18 cellular contexts compared by ENCODE assay signal in the genomic region with DNA sequence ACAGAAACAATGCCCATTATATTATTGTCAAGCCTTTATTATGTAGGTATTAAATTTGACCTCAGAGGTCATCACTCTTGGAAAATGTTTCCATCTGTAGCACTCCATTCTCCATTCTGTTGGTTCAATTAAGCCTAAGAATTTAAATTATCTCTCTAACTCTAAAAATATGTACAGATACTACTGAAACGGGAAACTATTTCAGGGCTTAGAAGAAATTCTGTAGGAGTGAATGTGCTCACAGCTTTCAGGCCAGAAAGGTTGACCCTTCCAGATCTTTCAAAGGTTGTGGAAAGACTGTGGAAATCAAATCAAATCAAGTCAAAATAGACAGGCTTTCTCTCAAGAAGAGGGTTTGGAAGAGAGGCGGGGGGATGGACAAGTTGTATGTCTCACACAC.
DNase-seq lines count a peak whose midpoint lies in the region; ATAC-seq, FAIRE-seq and TF ChIP-seq lines count a peak whose summit lies in the region.
"Had no signal": no experiment of that assay in that cellular context is flagged by ENCODE, and none has a peak within 500 bp of the region (broad histone marks: within the 10 kb centered on the region; RNA-seq: fewer than 3 reads in every experiment).

No MANE protein-coding gene starts in this region.

- BruUV-seq in endothelial cell of umbilical vein (replicated peaks; lab: Mats Ljungman, UMichigan), result no TSS peak

- H2AFZ ChIP-seq in Loucy (ENCODE audit: low read length) (no peak overlapping the region; the same call in 1 of the 2 replicates), endothelial cell of umbilical vein (ENCODE audit: low read depth, low read length) (no peak overlapping the region), smooth muscle cell (ENCODE audit: low read depth) (no peak overlapping the region)

- CTCF ChIA-PET in endothelial cell of umbilical vein (lab: Charles Lee), result interaction anchor here (1.4 to 1.6 kb wide), 2 partner anchors 10 kb away, joined by 3 to 9 read pairs; no protein-coding TSS in a partner anchor

- H3K4me2 ChIP-seq in Loucy (ENCODE audit: low read depth, low read length, poor library complexity, severe bottlenecking) (peak overlapping the region; percentile 46), endothelial cell of umbilical vein (ENCODE audit: insufficient read depth, low read length) (no peak overlapping the region), smooth muscle cell (peak overlapping the region; percentile 3)
- H3K4me2 ChIP-seq: BLaER1 treated with 17β-estradiol and CSF1 and Interleukin-3, amounts not matched to agents 10 nM and 100 nM had no signal

- H3K4me3 ChIP-seq in Loucy (ENCODE audit: low read length, poor library complexity, severe bottlenecking) (no peak overlapping the region), adipocyte (ENCODE audit: low read length) (no peak overlapping the region), endothelial cell of umbilical vein (replicated peaks in 1 of 3; ENCODE audit: insufficient read depth in 1 of 3, low read depth in 1 of 3, low read length in 3 of 3) (no peak overlapping the region), smooth muscle cell (no peak overlapping the region)
- H3K4me3 ChIP-seq: BLaER1 treated with 17β-estradiol and CSF1 and Interleukin-3, amounts not matched to agents 10 nM and 100 nM had no signal

- DNase-seq in adipocyte (ENCODE audit: low read depth) (peak; percentile 23), endothelial cell of umbilical vein (ENCODE audit: low read depth, low spot score) (peak; percentile 34), smooth muscle cell (lab: John Stamatoyannopoulos, UW; ENCODE audit: unreplicated experiment) (no peak), ecto neural progenitor cell (ENCODE audit: low spot score) (no peak)
- DNase-seq: CD4-positive, CD25-positive, alpha-beta regulatory T cell; CD8-positive, alpha-beta memory T cell; COR-L47; DMS 273 treated with DMSO at 0.1 percent for 48 hours; DMS53; GDM1; H9 had no signal

- H3K4me1 ChIP-seq in Loucy (ENCODE audit: insufficient read depth, low read length, poor library complexity, severe bottlenecking), result peaks cover 27% of the 10 kb centered on the region
- H3K4me1 ChIP-seq in adipocyte (ENCODE audit: control insufficient read depth, insufficient read depth, low read length), result peaks cover 8% of the 10 kb centered on the region
- peaks cover 3% of the 10 kb centered on the region for H3K4me1 ChIP-seq in endothelial cell of umbilical vein (ENCODE audit: control insufficient read depth, extremely low read depth, insufficient read depth, low read length)
- H3K4me1 ChIP-seq in smooth muscle cell (ENCODE audit: low read depth), result peaks cover 5% of the 10 kb centered on the region

- no peaks in the 10 kb centered on the region for H3K9me3 ChIP-seq in Loucy (ENCODE audit: insufficient read depth, low read depth, low read length)
- no peaks in the 10 kb centered on the region for H3K9me3 ChIP-seq in adipocyte (ENCODE audit: control insufficient read depth, low read length)
- H3K9me3 ChIP-seq in endothelial cell of umbilical vein (replicated peaks; ENCODE audit: control insufficient read depth, insufficient read depth, low read length), result no peaks in the 10 kb centered on the region
- no peaks in the 10 kb centered on the region for H3K9me3 ChIP-seq in smooth muscle cell (replicated peaks; ENCODE audit: low read depth)

- H3F3A ChIP-seq in Loucy (ENCODE audit: low read depth) (no peaks in the 10 kb centered on the region), smooth muscle cell (ENCODE audit: low read depth) (no peaks in the 10 kb centered on the region)

- H3K79me2 ChIP-seq in Loucy (ENCODE audit: insufficient read depth, low read length) (no peaks in the 10 kb centered on the region), endothelial cell of umbilical vein (ENCODE audit: control insufficient read depth, insufficient read depth, low read length) (no peaks in the 10 kb centered on the region), smooth muscle cell (ENCODE audit: low read depth) (no peaks in the 10 kb centered on the region)

- H3K9me1 ChIP-seq in endothelial cell of umbilical vein (replicated peaks; ENCODE audit: control insufficient read depth, extremely low read depth, insufficient read depth, low read length), result no peaks in the 10 kb centered on the region

- FAIRE-seq in endothelial cell of umbilical vein (lab: Jason Lieb, UNC), result peak; percentile 37
- FAIRE-seq: GM12892, GM18507, H1 had no signal

- ATAC-seq in GM21619 (IDR thresholded peaks at IDR 0.05; ENCODE audit: unreplicated experiment), result no peak
- ATAC-seq in GM21526 (IDR thresholded peaks at IDR 0.05; ENCODE audit: low FRiP score, unreplicated experiment), result no peak

- WGBS in smooth muscle cell (ENCODE audit: low lambda C conversion rate), result 33% methylated on average over 2 of the region's 2 CpGs

- H3K9me2 ChIP-seq in Loucy (replicated peaks; ENCODE audit: low read depth, low read length), result no peaks in the 10 kb centered on the region

- no peak for TF ChIP-seq POLR2A in endothelial cell of umbilical vein (IDR thresholded peaks at IDR 0.05; ENCODE audit: low read depth, low read length)

- intact Hi-C loops in endothelial cell of umbilical vein (cut with micrococcal nuclease), result no loop called here

- H3K9ac ChIP-seq in Loucy (ENCODE audit: low read depth, low read length, poor library complexity, severe bottlenecking), result peak overlapping the region; percentile 31
- H3K9ac ChIP-seq in adipocyte (ENCODE audit: low read length), result no peak overlapping the region
- no peak overlapping the region for H3K9ac ChIP-seq in endothelial cell of umbilical vein (replicated peaks; ENCODE audit: extremely low read depth, insufficient read depth, low read length)
- H3K9ac ChIP-seq in smooth muscle cell (ENCODE audit: low read depth), result no peak overlapping the region
- H3K9ac ChIP-seq: BLaER1 treated with 17β-estradiol and CSF1 and Interleukin-3, amounts not matched to agents 10 nM and 100 nM had no signal

- no peak for TF ChIP-seq CTCF in Loucy (conservative IDR thresholded peaks at IDR 0.05; ENCODE audit: low read length)
- no peak for TF ChIP-seq CTCF in endothelial cell of umbilical vein (IDR thresholded peaks at IDR 0.05; ENCODE audit: extremely low read depth in 1 of 2, insufficient read depth in 1 of 2, low read depth in 1 of 2, low read length in 2 of 2)
- TF ChIP-seq CTCF in smooth muscle cell (IDR thresholded peaks at IDR 0.05; ENCODE audit: borderline replicate concordance, insufficient read depth, poor library complexity, severe bottlenecking), result no peak

- dilution Hi-C loops in endothelial cell of umbilical vein (cut with MboI; ENCODE audit: extremely low pct_ligation_motif_present, low sequenced_read_pairs), result no loop called here

- POLR2A ChIA-PET in endothelial cell of umbilical vein (lab: Charles Lee), result no interaction called here

- H3K27me3 ChIP-seq in Loucy (ENCODE audit: insufficient read depth, low read length, poor library complexity, severe bottlenecking), result no peaks in the 10 kb centered on the region
- peaks cover 6% of the 10 kb centered on the region for H3K27me3 ChIP-seq in adipocyte (replicated peaks; ENCODE audit: control insufficient read depth, insufficient read depth, low read length)
- H3K27me3 ChIP-seq in endothelial cell of umbilical vein (ENCODE audit: control insufficient read depth in 2 of 2, insufficient read depth in 2 of 2, low read length in 2 of 2), result peaks cover under 1 to 8% of the 10 kb centered on the region in 2 experiments
- no peaks in the 10 kb centered on the region for H3K27me3 ChIP-seq in smooth muscle cell (ENCODE audit: low read depth)
- H3K27me3 ChIP-seq: BLaER1 treated with 17β-estradiol and CSF1 and Interleukin-3, amounts not matched to agents 10 nM and 100 nM had no signal

- H3K27ac ChIP-seq in endothelial cell of umbilical vein (ENCODE audit: insufficient read depth, low read depth, low read length) (no peak overlapping the region), smooth muscle cell (ENCODE audit: low read depth) (no peak overlapping the region)
- H3K27ac ChIP-seq: BLaER1 treated with 17β-estradiol and CSF1 and Interleukin-3, amounts not matched to agents 10 nM and 100 nM had no signal

- H3K36me3 ChIP-seq in Loucy (ENCODE audit: insufficient read depth, low read length) (no peaks in the 10 kb centered on the region), adipocyte (ENCODE audit: control insufficient read depth, insufficient read depth, low read length, severe bottlenecking) (no peaks in the 10 kb centered on the region), endothelial cell of umbilical vein (ENCODE audit: control insufficient read depth in 2 of 2, extremely low read depth in 1 of 2, insufficient read depth in 2 of 2, low read length in 2 of 2) (no peaks in the 10 kb centered on the region), smooth muscle cell (ENCODE audit: low read depth) (no peaks in the 10 kb centered on the region)
- H3K36me3 ChIP-seq: BLaER1 treated with 17β-estradiol and CSF1 and Interleukin-3, amounts not matched to agents 10 nM and 100 nM had no signal

- H4K20me1 ChIP-seq in Loucy (ENCODE audit: insufficient read depth, low read length, poor library complexity, severe bottlenecking), result no peaks in the 10 kb centered on the region
- H4K20me1 ChIP-seq in endothelial cell of umbilical vein (replicated peaks; ENCODE audit: control insufficient read depth, extremely low read depth, insufficient read depth, low read length), result no peaks in the 10 kb centered on the region
- no peaks in the 10 kb centered on the region for H4K20me1 ChIP-seq in smooth muscle cell (ENCODE audit: low read depth)
- H4K20me1 ChIP-seq: BLaER1 treated with 17β-estradiol and CSF1 and Interleukin-3, amounts not matched to agents 10 nM and 100 nM had no signal

TF ChIP-seq in endothelial cell of umbilical vein, 7 proteins besides CTCF, POLR2A, EP300 and RAD21:
- no peak for TF ChIP-seq FOS (IDR thresholded peaks at IDR 0.05; ENCODE audit: borderline replicate concordance, insufficient read depth, low read length)

Comparison
In these comparisons a context has a peak if more than half of its experiments do, and no peak if none do; other contexts are left out.
1. DNase-seq: peak in adipocyte (single experiment) and endothelial cell of umbilical vein (single experiment); none in smooth muscle cell (single experiment) and ecto neural progenitor cell (single experiment).